Comparison of ENCODE assay signal across 11 cellular contexts in the genomic region with DNA sequence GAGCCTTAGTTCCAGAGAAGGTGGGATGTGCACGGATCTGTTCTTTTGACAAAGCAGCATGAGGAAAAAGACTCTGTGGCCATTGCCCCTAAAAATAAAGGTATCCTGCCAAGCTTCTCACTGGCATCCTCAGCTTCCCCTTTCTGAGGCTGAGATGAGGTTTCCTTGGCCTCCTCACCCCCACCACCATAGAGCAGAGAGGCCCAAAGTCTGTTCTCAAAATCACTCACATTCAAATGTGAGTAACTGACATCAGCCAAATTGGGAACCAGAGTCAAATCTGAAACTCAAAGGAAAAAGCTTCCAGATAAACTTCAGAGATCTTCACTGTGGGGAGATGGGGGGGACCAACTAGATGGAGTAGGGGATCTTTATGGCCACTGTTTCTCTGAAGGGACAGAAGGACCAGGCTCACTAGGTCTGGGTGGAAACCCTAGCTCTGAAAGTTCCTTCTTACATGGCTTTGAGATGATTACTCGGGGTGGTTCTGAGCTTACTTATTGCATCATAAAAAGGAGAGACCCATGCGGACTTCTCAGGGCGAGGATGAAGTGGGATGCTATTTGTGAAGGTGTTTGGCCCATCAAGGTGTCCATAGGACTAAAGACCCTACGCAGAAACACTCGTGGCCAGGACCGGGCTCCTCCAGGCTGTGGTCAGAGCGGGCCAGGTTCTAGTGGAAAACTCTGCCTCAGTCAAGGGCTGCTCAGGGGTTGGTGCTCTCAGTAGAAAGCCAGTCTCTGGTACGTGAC.
DNase-seq lines count a peak whose midpoint lies in the region; ATAC-seq and TF ChIP-seq lines count a peak whose summit lies in the region.
"Had no signal": no experiment of that assay in that cellular context is flagged by ENCODE, and none has a peak within 500 bp of the region (broad histone marks: within the 10 kb centered on the region; RNA-seq: fewer than 3 reads in every experiment).

No MANE protein-coding gene starts in this region.

- WGBS in gastroesophageal sphincter (ENCODE audit: low coverage in 1 of 2), 2 donors, result 87 to 100% methylated on average over 2 to 6 of the region's 9 CpGs

- H3K36me3 ChIP-seq in DOHH2 (ENCODE audit: control insufficient read depth, low read length), result peaks cover 4% of the 10 kb centered on the region; the same call in 1 of the 2 replicates
- H3K36me3 ChIP-seq in gastroesophageal sphincter, result no peaks in the 10 kb centered on the region
- H3K36me3 ChIP-seq: brain microvascular endothelial cell had no signal

- TF ChIP-seq POLR2A in gastroesophageal sphincter (IDR thresholded peaks at IDR 0.05), result no peak

- H3K4me1 Mint-ChIP-seq in activated CD8-positive, alpha-beta T cell treated with anti-CD3 and anti-CD28 coated beads, Interleukin-2, amount 10 ng/mL, durations not matched to agents 7 days and 5 days (ENCODE audit: low read depth), result peaks cover 82% of the 10 kb centered on the region

- H3K9me3 ChIP-seq in DOHH2 (ENCODE audit: control insufficient read depth, insufficient read depth, low read length) (no peaks in the 10 kb centered on the region), gastroesophageal sphincter (no peaks in the 10 kb centered on the region)

- H3K27ac ChIP-seq in DOHH2 (ENCODE audit: low read depth, low read length) (peak overlapping the region; percentile 84), gastroesophageal sphincter (peak overlapping the region in 1 of 4 donors; percentile 81)
- H3K27ac ChIP-seq: brain microvascular endothelial cell had no signal

- H4K20me1 ChIP-seq in DOHH2 (ENCODE audit: control insufficient read depth, insufficient read depth, low read depth, low read length), result no peaks in the 10 kb centered on the region

- H3K27me3 ChIP-seq in DOHH2 (ENCODE audit: control insufficient read depth, low read length), result no peaks in the 10 kb centered on the region
- H3K27me3 ChIP-seq in gastroesophageal sphincter, result no peaks in the 10 kb centered on the region
- H3K27me3 ChIP-seq: brain microvascular endothelial cell had no signal

- no peak for TF ChIP-seq EP300 in gastroesophageal sphincter (IDR thresholded peaks at IDR 0.05)

- in situ Hi-C loops in ACHN (cut with HindIII; ENCODE audit: low pct_ligation_motif_present, low pct_unique_long_range_greater_than_20kb, low sequenced_read_pairs), result no loop called here

- H3K27me3 Mint-ChIP-seq in activated CD8-positive, alpha-beta T cell treated with anti-CD3 and anti-CD28 coated beads, Interleukin-2, amount 10 ng/mL, durations not matched to agents 7 days and 5 days (ENCODE audit: low read depth), result no peaks in the 10 kb centered on the region

- no peak for TF ChIP-seq CTCF in DOHH2 (IDR thresholded peaks at IDR 0.05; ENCODE audit: low read depth, low read length, poor library complexity, severe bottlenecking)
- no peak for TF ChIP-seq CTCF in gastroesophageal sphincter (IDR thresholded peaks at IDR 0.05)

- CTCF ChIA-PET in activated CD8-positive, alpha-beta T cell treated with anti-CD3 and anti-CD28 coated beads, Interleukin-2, amount 10 ng/mL, durations not matched to agents 7 days and 5 days (lab: Charles Lee), result interaction anchor here (0.9 to 2.0 kb wide), 9 partner anchors 8 to 200 kb away, joined by 3 to 12 read pairs (median 4); no protein-coding TSS in a partner anchor

- H3K4me3 Mint-ChIP-seq in activated CD8-positive, alpha-beta T cell treated with anti-CD3 and anti-CD28 coated beads, Interleukin-2, amount 10 ng/mL, durations not matched to agents 7 days and 5 days, result no peak overlapping the region

- H3K4me1 ChIP-seq in DOHH2 (ENCODE audit: control insufficient read depth, low read length) (peaks cover 77% of the 10 kb centered on the region), gastroesophageal sphincter (peaks cover 3 to 54% (median 14%) of the 10 kb centered on the region in 3 donors)

- H3K4me2 ChIP-seq in DOHH2 (ENCODE audit: low read length), result peak overlapping the region; percentile 83

- no peaks in the 10 kb centered on the region for H3K9me2 ChIP-seq in DOHH2 (replicated peaks; ENCODE audit: control insufficient read depth, low read length)

- DNase-seq in activated CD8-positive, alpha-beta T cell treated with anti-CD3 and anti-CD28 coated beads, Interleukin-2, amount 10 ng/mL, durations not matched to agents 7 days and 5 days, result no peak
- DNase-seq in anterior cingulate cortex (lab: John Stamatoyannopoulos, UW) (no peak), NCI-H2196 (lab: John Stamatoyannopoulos, UW; ENCODE audit: unreplicated experiment) (no peak), ACHN (no peak)
- DNase-seq: Calu3, H7 had no signal

- ATAC-seq in GM19395 (IDR thresholded peaks at IDR 0.05; ENCODE audit: unreplicated experiment) (peak; percentile 36), HG03159 (IDR thresholded peaks at IDR 0.05; ENCODE audit: unreplicated experiment) (peak; percentile 36), gastroesophageal sphincter (no peak)
- ATAC-seq in activated CD8-positive, alpha-beta T cell treated with anti-CD3 and anti-CD28 coated beads, Interleukin-2, amount 10 ng/mL, durations not matched to agents 7 days and 5 days, result peak; percentile 10

- no peaks in the 10 kb centered on the region for H3K9me3 Mint-ChIP-seq in activated CD8-positive, alpha-beta T cell treated with anti-CD3 and anti-CD28 coated beads, Interleukin-2, amount 10 ng/mL, durations not matched to agents 7 days and 5 days (ENCODE audit: insufficient read depth)

- H3K27ac Mint-ChIP-seq in activated CD8-positive, alpha-beta T cell treated with anti-CD3 and anti-CD28 coated beads, Interleukin-2, amount 10 ng/mL, durations not matched to agents 7 days and 5 days, result peak overlapping the region; percentile 74

- peaks cover 23% of the 10 kb centered on the region for H3F3A ChIP-seq in DOHH2 (ENCODE audit: control insufficient read depth, insufficient read depth)

- H3K36me3 Mint-ChIP-seq in activated CD8-positive, alpha-beta T cell treated with anti-CD3 and anti-CD28 coated beads, Interleukin-2, amount 10 ng/mL, durations not matched to agents 7 days and 5 days (ENCODE audit: low read depth), result no peaks in the 10 kb centered on the region

- POLR2A ChIA-PET in activated CD8-positive, alpha-beta T cell treated with anti-CD3 and anti-CD28 coated beads, Interleukin-2, amount 10 ng/mL, durations not matched to agents 7 days and 5 days (lab: Charles Lee), result interaction anchor here (0.7 to 1.4 kb wide), 4 partner anchors 8 to 62 kb away, joined by 3 to 4 read pairs (median 3); partner anchors contain the start of gene MEF2A

- H3K79me2 ChIP-seq in DOHH2 (ENCODE audit: control insufficient read depth, low read length), result peaks cover 24% of the 10 kb centered on the region

- peak overlapping the region; percentile 57 for H3K4me3 ChIP-seq in DOHH2 (ENCODE audit: low read length)
- H3K4me3 ChIP-seq in gastroesophageal sphincter, result no peak overlapping the region
